ENCODE assay signal across 8 cellular contexts in genomic region chr11:66408488-66409214, GRCh38. TPM values are rescaled to one million over a fixed set of nuclear protein-coding genes. Genes with fewer than 3 reads are reported as not detected.
DNase-seq lines count a peak whose midpoint lies in the region; ATAC-seq, FAIRE-seq and TF ChIP-seq lines count a peak whose summit lies in the region.

No MANE protein-coding gene starts in this region.

- ATAC-seq in A549, result peak; percentile 72 to 88
- ATAC-seq in GM18520 (IDR thresholded peaks at IDR 0.05; ENCODE audit: unreplicated experiment), result peak; percentile 40
- peak; percentile 88 to 94 for ATAC-seq in natural killer cell treated with Interleukin-12 subunit alpha and Interleukin-12 subunit beta and Interleukin-15 and Interleukin-18, amount 100 ng/mL, for 72 hours
- ATAC-seq in stimulated activated naive B cell treated with anti-CD40 and anti-IgM and Interleukin-4, amounts not matched to agents 10 μg/mL and 1 μg/mL and 100 μg/mL, for 72 hours (replicated peaks), result peak; percentile 87

- no peak overlapping the region for H3K27ac Mint-ChIP-seq in natural killer cell treated with Interleukin-12 subunit alpha and Interleukin-12 subunit beta and Interleukin-15 and Interleukin-18, amount 100 ng/mL, for 72 hours
- peak overlapping the region; percentile 66 for H3K27ac Mint-ChIP-seq in stimulated activated naive B cell treated with anti-CD40 and anti-IgM and Interleukin-4, amounts not matched to agents 10 μg/mL and 1 μg/mL and 100 μg/mL, for 72 hours

- no peaks in the 10 kb centered on the region for H3K36me3 Mint-ChIP-seq in natural killer cell treated with Interleukin-12 subunit alpha and Interleukin-12 subunit beta and Interleukin-15 and Interleukin-18, amount 100 ng/mL, for 72 hours
- H3K36me3 Mint-ChIP-seq in stimulated activated naive B cell treated with anti-CD40 and anti-IgM and Interleukin-4, amounts not matched to agents 10 μg/mL and 1 μg/mL and 100 μg/mL, for 72 hours, result no peaks in the 10 kb centered on the region

- CTCF ChIA-PET in A549 (lab: Yijun Ruan, JAX), result interaction anchor here (0.5 to 57.7 kb wide), 50 partner anchors 6 to 436 kb away, joined by 3 to 1614 read pairs (median 4); partner anchors contain the start of genes BRMS1, DPP3, MRPL11 and NPAS4

- peak overlapping the region; percentile 96 for H3K4me2 ChIP-seq in A549

- peak overlapping the region in 1 of 2 experiments; percentile 38; a peak in 1 of 6 replicates for H3K27ac ChIP-seq in A549

- peak overlapping the region; percentile 87 for H3K4me3 Mint-ChIP-seq in natural killer cell treated with Interleukin-12 subunit alpha and Interleukin-12 subunit beta and Interleukin-15 and Interleukin-18, amount 100 ng/mL, for 72 hours
- peak overlapping the region; percentile 84 to 92 for H3K4me3 Mint-ChIP-seq in stimulated activated naive B cell treated with anti-CD40 and anti-IgM and Interleukin-4, amounts not matched to agents 10 μg/mL and 1 μg/mL and 100 μg/mL, for 72 hours

- peaks cover 4 to 5% of the 10 kb centered on the region in 2 donors for H3K4me1 Mint-ChIP-seq in natural killer cell treated with Interleukin-12 subunit alpha and Interleukin-12 subunit beta and Interleukin-15 and Interleukin-18, amount 100 ng/mL, for 72 hours (ENCODE audit: low read depth in 2 of 2)
- H3K4me1 Mint-ChIP-seq in stimulated activated naive B cell treated with anti-CD40 and anti-IgM and Interleukin-4, amounts not matched to agents 10 μg/mL and 1 μg/mL and 100 μg/mL, for 72 hours, result peaks cover 3 to 6% of the 10 kb centered on the region in 2 donors

- DNase-seq in A549 (ENCODE audit: low read depth in 1 of 2, low spot score in 1 of 2) (peak; percentile 87 to 91), LNCaP clone FGC (ENCODE audit: low read depth) (peak; percentile 31), RPMI7951 (ENCODE audit: low read depth) (peak; percentile 90), fibroblast of pulmonary artery (ENCODE audit: low read depth) (peak; percentile 93)
- peak; percentile 86 to 94 for DNase-seq in activated T-helper 1 cell treated with anti-CD3 and anti-CD28 coated beads, Interleukin-2, amount 50 U/mL, for 16 hours (ENCODE audit: low read depth in 1 of 2, low spot score in 1 of 2)
- peak; percentile 89 for DNase-seq in natural killer cell treated with Interleukin-12 subunit alpha and Interleukin-12 subunit beta and Interleukin-15 and Interleukin-18, amount 100 ng/mL, for 72 hours (ENCODE audit: low spot score)
- peak; percentile 75 for DNase-seq in stimulated activated naive B cell treated with anti-CD40 and anti-IgM and Interleukin-4, amounts not matched to agents 10 μg/mL and 1 μg/mL and 100 μg/mL, for 72 hours

- TF ChIP-seq POLR2A in A549 (IDR thresholded peaks at IDR 0.05; ENCODE audit: low read length), result no peak

- TF ChIP-seq EP300 in A549 (IDR thresholded peaks at IDR 0.05), result no peak

- POLR2A ChIA-PET in A549 (lab: Yijun Ruan, JAX), result no interaction called here

- no peaks in the 10 kb centered on the region for H3K9me3 ChIP-seq in A549

- WGBS in A549 (ENCODE audit: missing lambda C conversion rate), result under 1% methylated on average over 21 of the region's 63 CpGs

- H3K4me1 ChIP-seq in A549, result no peaks in the 10 kb centered on the region

- peak overlapping the region; percentile 47 for H3K4me3 ChIP-seq in A549
- no peak overlapping the region for H3K4me3 ChIP-seq in LNCaP clone FGC (ENCODE audit: low read depth, low read length)
- H3K4me3 ChIP-seq in fibroblast of pulmonary artery (replicated peaks; ENCODE audit: low read depth, low read length), result peak overlapping the region; percentile 49

- no peaks in the 10 kb centered on the region for H3K9me3 Mint-ChIP-seq in natural killer cell treated with Interleukin-12 subunit alpha and Interleukin-12 subunit beta and Interleukin-15 and Interleukin-18, amount 100 ng/mL, for 72 hours
- no peaks in the 10 kb centered on the region for H3K9me3 Mint-ChIP-seq in stimulated activated naive B cell treated with anti-CD40 and anti-IgM and Interleukin-4, amounts not matched to agents 10 μg/mL and 1 μg/mL and 100 μg/mL, for 72 hours

- TF ChIP-seq RAD21 in A549 (conservative IDR thresholded peaks at IDR 0.05 in 1 of 2, IDR thresholded peaks at IDR 0.05 in 1 of 2), result peak; percentile 95 to 99

- FAIRE-seq in A549 (lab: Jason Lieb, UNC), result no peak

- peak; percentile 100 for TF ChIP-seq CTCF in A549 (IDR thresholded peaks at IDR 0.05)
- peak; percentile 100 for TF ChIP-seq CTCF in LNCaP clone FGC (IDR thresholded peaks at IDR 0.05; ENCODE audit: control insufficient read depth, extremely low read depth, insufficient read depth)
- TF ChIP-seq CTCF in fibroblast of pulmonary artery (IDR thresholded peaks at IDR 0.05; ENCODE audit: low read length, missing control alignments), result peak; percentile 95

- H3K27me3 Mint-ChIP-seq in natural killer cell treated with Interleukin-12 subunit alpha and Interleukin-12 subunit beta and Interleukin-15 and Interleukin-18, amount 100 ng/mL, for 72 hours, result peaks cover 23 to 26% of the 10 kb centered on the region in 2 donors
- H3K27me3 Mint-ChIP-seq in stimulated activated naive B cell treated with anti-CD40 and anti-IgM and Interleukin-4, amounts not matched to agents 10 μg/mL and 1 μg/mL and 100 μg/mL, for 72 hours, result peaks cover 49 to 68% of the 10 kb centered on the region in 2 donors

TF ChIP-seq in A549, 52 proteins besides CTCF, POLR2A, EP300 and RAD21 (continues in another document):
- TF ChIP-seq HOXA7 (CRISPR knock-in tag; IDR thresholded peaks at IDR 0.05) (peak; percentile 26; the same call in 1 of the 2 replicates), REST (IDR thresholded peaks at IDR 0.05) (no peak)

RNA-seq across cellular contexts. Expression of gene NPAS4, which starts 12.2 kb away (rescaled TPM):
- polyA plus RNA-seq in A549 (2011; rRNA removed) (not detected in 2 replicates), A549 (2017; fragmentation: RNase III; extraction: RNeasy Plus Mini Kit Qiagen cat#74134 plus additional on column Dnase treatment) (0.03 TPM in 1 of 3 replicates, not detected in the others)
- polyA plus RNA-seq in A549 (2012; cell fraction: cytosol; rRNA removed), result 0.01 and 0.06 TPM in 2 replicates
- polyA plus RNA-seq in A549 (2012; cell fraction: nucleus; rRNA removed), result 0.11 and 0.13 TPM in 2 replicates
- polyA minus RNA-seq in A549 (2011; rRNA and poly(A)+ RNA removed), result 0.10 TPM in 1 of 2 replicates, not detected in the other
- total RNA-seq in RPMI7951 (2014; rRNA removed; shearing (Covaris generic)), result not detected in 2 replicates
- total RNA-seq in natural killer cell treated with Interleukin-12 subunit alpha and Interleukin-12 subunit beta and Interleukin-15 and Interleukin-18, amount 100 ng/mL, for 72 hours, result not detected

RNA-seq across cellular contexts. Expression of gene MRPL11, which starts 30.0 kb away (rescaled TPM):
- polyA plus RNA-seq in A549 (2011; rRNA removed) (62.9 and 70.1 TPM in 2 replicates), A549 (2017; fragmentation: RNase III; extraction: RNeasy Plus Mini Kit Qiagen cat#74134 plus additional on column Dnase treatment) (71.9 to 73.8 TPM (median 73.5 TPM) in 3 replicates)
- 71.9 and 85.0 TPM in 2 replicates for polyA plus RNA-seq in A549 (2012; cell fraction: cytosol; rRNA removed)
- 35.0 and 45.6 TPM in 2 replicates for polyA plus RNA-seq in A549 (2012; cell fraction: nucleus; rRNA removed)
- 26.8 and 28.1 TPM in 2 replicates for polyA minus RNA-seq in A549 (2011; rRNA and poly(A)+ RNA removed)
- total RNA-seq in RPMI7951 (2014; rRNA removed; shearing (Covaris generic)), result 67.6 and 74.4 TPM in 2 replicates
- 100 to 1,000 TPM in 1 of 2 donors, 10 to 100 TPM in 1; 58.7 to 112 TPM for total RNA-seq in natural killer cell treated with Interleukin-12 subunit alpha and Interleukin-12 subunit beta and Interleukin-15 and Interleukin-18, amount 100 ng/mL, for 72 hours

RNA-seq across cellular contexts. Expression of gene SLC29A2, which starts 37.1 kb away (rescaled TPM):
- polyA plus RNA-seq in A549 (2011; rRNA removed) (2.6 and 3.9 TPM in 2 replicates), A549 (2017; fragmentation: RNase III; extraction: RNeasy Plus Mini Kit Qiagen cat#74134 plus additional on column Dnase treatment) (4.3 to 7.6 TPM (median 6.4 TPM) in 3 replicates)
- 5.3 and 7.1 TPM in 2 replicates for polyA plus RNA-seq in A549 (2012; cell fraction: cytosol; rRNA removed)
- 16.3 and 21.2 TPM in 2 replicates for polyA plus RNA-seq in A549 (2012; cell fraction: nucleus; rRNA removed)
- polyA minus RNA-seq in A549 (2011; rRNA and poly(A)+ RNA removed), result 1.7 and 2.6 TPM in 2 replicates
- 0.39 and 1.4 TPM in 2 replicates for total RNA-seq in RPMI7951 (2014; rRNA removed; shearing (Covaris generic))
- total RNA-seq in natural killer cell treated with Interleukin-12 subunit alpha and Interleukin-12 subunit beta and Interleukin-15 and Interleukin-18, amount 100 ng/mL, for 72 hours, result 10 to 100 TPM in 1 of 2 donors, 1 to 10 TPM in 1; 2.4 to 13.6 TPM

RNA-seq across cellular contexts. Expression of gene PELI3, which starts 58.1 kb away (rescaled TPM):
- polyA plus RNA-seq in A549 (2011; rRNA removed) (2.3 and 2.7 TPM in 2 replicates), A549 (2017; fragmentation: RNase III; extraction: RNeasy Plus Mini Kit Qiagen cat#74134 plus additional on column Dnase treatment) (4.4 to 5.7 TPM (median 5.6 TPM) in 3 replicates)
- 3.5 and 5.9 TPM in 2 replicates for polyA plus RNA-seq in A549 (2012; cell fraction: cytosol; rRNA removed)
- 4.7 and 8.3 TPM in 2 replicates for polyA plus RNA-seq in A549 (2012; cell fraction: nucleus; rRNA removed)
- polyA minus RNA-seq in A549 (2011; rRNA and poly(A)+ RNA removed), result 6.2 and 8.3 TPM in 2 replicates
- 6.6 TPM in 2 replicates for total RNA-seq in RPMI7951 (2014; rRNA removed; shearing (Covaris generic))
- total RNA-seq in natural killer cell treated with Interleukin-12 subunit alpha and Interleukin-12 subunit beta and Interleukin-15 and Interleukin-18, amount 100 ng/mL, for 72 hours, result 1 to 10 TPM; 5.4 to 6.0 TPM

Comparison
In these comparisons a context has a peak if more than half of its experiments do, and no peak if none do; other contexts are left out.
1. ATAC-seq: peak in every context shown above with its lines; median percentile 91 in natural killer cell treated with Interleukin-12 subunit alpha and Interleukin-12 subunit beta and Interleukin-15 and Interleukin-18, amount 100 ng/mL, for 72 hours; 87 in stimulated activated naive B cell treated with anti-CD40 and anti-IgM and Interleukin-4, amounts not matched to agents 10 μg/mL and 1 μg/mL and 100 μg/mL, for 72 hours; 80 in A549; 40 in GM18520.
2. DNase-seq: peak in every context shown above with its lines; median percentile 93 in fibroblast of pulmonary artery; 90 in RPMI7951; 90 in activated T-helper 1 cell treated with anti-CD3 and anti-CD28 coated beads, Interleukin-2, amount 50 U/mL, for 16 hours; 89 in A549; 89 in natural killer cell treated with Interleukin-12 subunit alpha and Interleukin-12 subunit beta and Interleukin-15 and Interleukin-18, amount 100 ng/mL, for 72 hours; 75 in stimulated activated naive B cell treated with anti-CD40 and anti-IgM and Interleukin-4, amounts not matched to agents 10 μg/mL and 1 μg/mL and 100 μg/mL, for 72 hours; 31 in LNCaP clone FGC.